Comparison of ENCODE assay signal across 15 cellular contexts in the genomic region with DNA sequence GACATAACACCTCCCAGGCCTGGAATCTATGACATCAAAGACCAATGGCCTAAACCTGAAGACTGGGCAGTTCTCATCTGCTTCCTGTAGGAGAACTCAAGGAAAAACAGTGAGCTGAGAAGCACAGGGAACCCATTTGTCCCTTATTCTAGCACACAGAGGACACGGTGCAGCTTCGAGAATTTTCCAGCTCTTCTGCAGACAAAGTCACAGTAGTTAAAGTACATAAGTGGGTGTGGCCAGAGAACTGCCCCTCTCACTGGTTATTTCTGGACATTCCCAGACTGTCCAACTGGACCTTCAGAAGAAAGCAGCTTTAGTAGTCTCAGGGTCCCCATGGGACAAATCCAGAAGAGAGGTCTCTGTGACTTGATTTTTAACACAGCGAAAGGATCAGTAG.
"Had no signal": no experiment of that assay in that cellular context is flagged by ENCODE, and none has a peak within 500 bp of the region (broad histone marks: within the 10 kb centered on the region; RNA-seq: fewer than 3 reads in every experiment).

No MANE protein-coding gene starts in this region.

- H3K9me3 Mint-ChIP-seq: activated naive CD4-positive, alpha-beta T cell treated with anti-CD3 and anti-CD28 coated beads, Interleukin-2, amount 50 U/mL, for 72 hours; activated T-cell treated with anti-CD3 and anti-CD28 coated beads, Interleukin-2, amount 50 U/mL, for 24 hours; natural killer cell treated with Interleukin-12 subunit alpha and Interleukin-12 subunit beta and Interleukin-15 and Interleukin-18, amount 100 ng/mL, for 72 hours; stimulated activated naive CD8-positive, alpha-beta T cell treated with anti-CD3 and anti-CD28 coated beads, Interleukin-15, amount 100 ng/mL, for 72 hours; T-helper 2 cell treated with Interferon-gamma antibody and Interleukin-4, amounts not matched to agents 5 μg/mL and 100 μg/mL, for 36 hours had no signal

- H3K4me3 ChIP-seq: colonic mucosa, lung had no signal

- ATAC-seq: activated naive CD4-positive, alpha-beta T cell treated with anti-CD3 and anti-CD28 coated beads, Interleukin-2, amount 50 U/mL, for 72 hours; natural killer cell treated with Interleukin-12 subunit alpha and Interleukin-12 subunit beta and Interleukin-15 and Interleukin-18, amount 100 ng/mL, for 72 hours; stimulated activated naive CD8-positive, alpha-beta T cell treated with anti-CD3 and anti-CD28 coated beads, Interleukin-15, amount 100 ng/mL, for 72 hours had no signal

- DNase-seq: activated CD4-positive, alpha-beta T cell treated with anti-CD3 and anti-CD28 coated beads, Interleukin-2, amount 50 U/mL, for 4 hours; activated CD4-positive, CD25-positive, alpha-beta regulatory T cell treated with anti-CD3 and anti-CD28 coated beads, Interleukin-2, amount 50 U/mL, for 72 hours; activated effector memory CD4-positive, alpha-beta T cell treated with anti-CD3 and anti-CD28 coated beads, Interleukin-2, amount 50 U/mL, for 16 hours; activated T-cell treated with anti-CD3 and anti-CD28 coated beads, Interleukin-2, amount 50 U/mL, for 24 hours; colonic mucosa; effector memory CD4-positive, alpha-beta T cell; erythroblast; occipital lobe; stimulated activated CD4-positive, alpha-beta T cell treated with anti-CD3 and anti-CD28 coated beads, Interleukin-15, amount 100 ng/mL, for 24 hours; stimulated activated CD4-positive, alpha-beta T cell treated with anti-CD3 and anti-CD28 coated beads, Interleukin-4, amount 100 ng/mL, for 24 hours; stimulated activated naive CD8-positive, alpha-beta T cell treated with anti-CD3 and anti-CD28 coated beads, Interleukin-15, amount 100 ng/mL, for 72 hours had no signal

- H3K27me3 Mint-ChIP-seq: activated T-cell treated with anti-CD3 and anti-CD28 coated beads, Interleukin-2, amount 50 U/mL, for 24 hours; natural killer cell treated with Interleukin-12 subunit alpha and Interleukin-12 subunit beta and Interleukin-15 and Interleukin-18, amount 100 ng/mL, for 72 hours; stimulated activated naive CD8-positive, alpha-beta T cell treated with anti-CD3 and anti-CD28 coated beads, Interleukin-15, amount 100 ng/mL, for 72 hours had no signal

- H3K4me3 Mint-ChIP-seq: activated T-cell treated with anti-CD3 and anti-CD28 coated beads, Interleukin-2, amount 50 U/mL, for 24 hours; natural killer cell treated with Interleukin-12 subunit alpha and Interleukin-12 subunit beta and Interleukin-15 and Interleukin-18, amount 100 ng/mL, for 72 hours; stimulated activated naive CD8-positive, alpha-beta T cell treated with anti-CD3 and anti-CD28 coated beads, Interleukin-15, amount 100 ng/mL, for 72 hours; T-helper 2 cell treated with Interferon-gamma antibody and Interleukin-4, amounts not matched to agents 5 μg/mL and 100 μg/mL, for 36 hours had no signal

- H3K36me3 Mint-ChIP-seq: activated naive CD4-positive, alpha-beta T cell treated with anti-CD3 and anti-CD28 coated beads, Interleukin-2, amount 50 U/mL, for 72 hours; natural killer cell treated with Interleukin-12 subunit alpha and Interleukin-12 subunit beta and Interleukin-15 and Interleukin-18, amount 100 ng/mL, for 72 hours had no signal

- H3K27me3 ChIP-seq: colonic mucosa had no signal

- H3K36me3 ChIP-seq: colonic mucosa had no signal

- H3K27ac Mint-ChIP-seq: activated T-cell treated with anti-CD3 and anti-CD28 coated beads, Interleukin-2, amount 50 U/mL, for 24 hours; natural killer cell treated with Interleukin-12 subunit alpha and Interleukin-12 subunit beta and Interleukin-15 and Interleukin-18, amount 100 ng/mL, for 72 hours; stimulated activated naive CD8-positive, alpha-beta T cell treated with anti-CD3 and anti-CD28 coated beads, Interleukin-15, amount 100 ng/mL, for 72 hours; T-helper 2 cell treated with Interferon-gamma antibody and Interleukin-4, amounts not matched to agents 5 μg/mL and 100 μg/mL, for 36 hours had no signal

- H3K4me1 Mint-ChIP-seq: stimulated activated naive CD8-positive, alpha-beta T cell treated with anti-CD3 and anti-CD28 coated beads, Interleukin-15, amount 100 ng/mL, for 72 hours had no signal

- H3K27ac ChIP-seq: colonic mucosa had no signal

- H3K9me3 ChIP-seq: colonic mucosa had no signal

- H3K4me1 ChIP-seq: colonic mucosa had no signal
